8 cellular contexts compared by ENCODE assay signal in the genomic region with DNA sequence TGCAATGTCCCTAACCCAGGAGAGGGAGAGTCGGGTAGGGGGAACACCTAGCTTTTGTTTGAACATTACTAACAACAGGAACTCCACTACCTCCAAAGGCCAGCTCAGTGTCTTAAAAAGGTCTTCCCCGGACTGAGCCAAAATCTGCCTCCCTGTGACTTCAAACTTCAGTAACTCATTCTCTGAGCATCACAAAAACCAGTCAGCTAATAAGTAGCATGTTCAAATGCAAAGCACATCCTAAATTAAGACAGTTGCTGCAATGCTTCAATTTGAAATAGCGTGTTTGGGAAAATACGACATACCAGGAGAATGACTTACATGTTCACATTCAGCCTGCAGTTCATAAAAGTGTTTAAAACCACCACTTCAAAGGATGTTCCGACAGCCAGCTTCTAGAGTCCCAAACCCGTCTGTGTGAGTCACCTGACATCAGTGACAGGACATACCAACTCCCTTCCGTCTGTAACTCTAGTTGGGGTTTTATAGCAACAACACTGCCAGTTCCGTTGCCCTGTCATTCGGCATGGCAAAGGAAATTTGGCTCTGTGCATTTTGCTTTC. TPM values are rescaled to one million over a fixed set of nuclear protein-coding genes. Genes with fewer than 3 reads are reported as not detected.
DNase-seq lines count a peak whose midpoint lies in the region; ATAC-seq and TF ChIP-seq lines count a peak whose summit lies in the region.

No MANE protein-coding gene starts in this region.

- peaks cover 87 to 90% (median 88%) of the 10 kb centered on the region in 3 donors for H3K4me1 Mint-ChIP-seq in T-cell

- peaks cover 5% of the 10 kb centered on the region for H3K36me3 Mint-ChIP-seq in T-cell

- CTCF ChIA-PET in T-cell (lab: Charles Lee): interaction anchor here (0.6 to 2.7 kb wide), 11 partner anchors 8 to 835 kb away, joined by 3 to 23 read pairs (median 4); partner anchors contain the start of gene ZFP36L1 (in 1 of the 2)

- DNase-seq in T-cell (peak in 30 of 34 experiments; percentile 29 to 73 (median 52)), caudate nucleus (lab: John Stamatoyannopoulos, UW) (no peak), MG63 (no peak), GDM1 (lab: John Stamatoyannopoulos, UW) (no peak), NCI-H187 (lab: John Stamatoyannopoulos, UW) (no peak), GM13976 (ENCODE audit: low spot score) (no peak)

- H3K4me2 ChIP-seq in BLaER1: peak overlapping the region; percentile 74

- peak overlapping the region; percentile 70 to 80 (median 76) for H3K4me3 Mint-ChIP-seq in T-cell

- peak overlapping the region; percentile 92 to 99 for H3K27ac Mint-ChIP-seq in T-cell

- peak; percentile 57 to 62 (median 58) for ATAC-seq in T-cell (replicated peaks in 1 of 4)

- H3K9me3 ChIP-seq in BLaER1 (peaks cover 8% of the 10 kb centered on the region), mucosa of stomach (ENCODE audit: control insufficient read depth, low read length) (no peaks in the 10 kb centered on the region), MG63 (peaks cover 2% of the 10 kb centered on the region; the same call in 1 of the 2 replicates)

- no peaks in the 10 kb centered on the region for H4K20me1 ChIP-seq in BLaER1

- no peak overlapping the region for H3K27ac ChIP-seq in BLaER1
- H3K27ac ChIP-seq in caudate nucleus (ENCODE audit: low read depth, low read length): peak overlapping the region; percentile 29

- in situ Hi-C loops in GM13976 (cut with MboI; ENCODE audit: low sequenced_read_pairs, unreplicated experiment): no loop called here

- peaks cover 2 to 7% (median 4%) of the 10 kb centered on the region in 3 donors for H3K9me3 Mint-ChIP-seq in T-cell

- no peaks in the 10 kb centered on the region for H3K27me3 Mint-ChIP-seq in T-cell

- H3K36me3 ChIP-seq in BLaER1 (no peaks in the 10 kb centered on the region), mucosa of stomach (ENCODE audit: control insufficient read depth, insufficient read depth, low read length) (no peaks in the 10 kb centered on the region), MG63 (no peaks in the 10 kb centered on the region)

- TF ChIP-seq CTCF in GM13976 (IDR thresholded peaks at IDR 0.05; ENCODE audit: borderline replicate concordance, control extremely low read depth, extremely low read depth, insufficient read depth, missing control alignments): no peak

- H3K9ac ChIP-seq in BLaER1 (no peak overlapping the region), mucosa of stomach (ENCODE audit: low read length) (peak overlapping the region; percentile 35)

- H3K4me3 ChIP-seq in BLaER1: no peak overlapping the region
- no peak overlapping the region for H3K4me3 ChIP-seq in mucosa of stomach (ENCODE audit: low read length)
- H3K4me3 ChIP-seq in MG63: no peak overlapping the region

- H3K27me3 ChIP-seq in BLaER1 (no peaks in the 10 kb centered on the region), mucosa of stomach (ENCODE audit: control insufficient read depth, insufficient read depth, low read length) (no peaks in the 10 kb centered on the region), MG63 (no peaks in the 10 kb centered on the region)

- POLR2A ChIA-PET in T-cell (lab: Charles Lee): interaction anchor here (0.6 to 2.9 kb wide), 9 partner anchors 10 to 994 kb away, joined by 3 to 16 read pairs (median 4); partner anchors contain the start of gene ZFP36L1 (in 1 of the 2)

- H3K4me1 ChIP-seq in BLaER1: peaks cover 44% of the 10 kb centered on the region
- H3K4me1 ChIP-seq in mucosa of stomach (ENCODE audit: control insufficient read depth, insufficient read depth, low read length): peaks cover 79% of the 10 kb centered on the region

RNA-seq across cellular contexts. Expression of gene ZFP36L1, which starts 13.0 kb away (rescaled TPM):
- total RNA-seq in T-cell: 100 to 1,000 TPM; 123 to 253 (median 233) TPM
- 9.3 and 30.2 TPM in 2 replicates for total RNA-seq in MG63 (2014; rRNA removed; shearing (Covaris generic); ENCODE audit: low replicate concordance)

Comparison
In these comparisons a context has a peak if more than half of its experiments do, and no peak if none do; other contexts are left out.
1. DNase-seq: peak in T-cell (30 of 34); none in caudate nucleus (0 of 61), MG63 (single experiment), GDM1 (single experiment), NCI-H187 (0 of 2) and GM13976 (single experiment).